8 cellular contexts compared by ENCODE assay signal in genomic region chr6:24721461-24722215, GRCh38. TPM values are rescaled to one million over a fixed set of nuclear protein-coding genes. Genes with fewer than 3 reads are reported as not detected.
A peak's percentile ranks its signal among the peaks of the same experiment; 100 is the strongest.
DNase-seq lines count a peak whose midpoint lies in the region; ATAC-seq and TF ChIP-seq lines count a peak whose summit lies in the region.

No MANE protein-coding gene starts in this region.

- H3K9me3 Mint-ChIP-seq in T-cell: no peaks in the 10 kb centered on the region
- H3K9me3 Mint-ChIP-seq in naive B cell: peaks cover 0 to 2% (median 0%) of the 10 kb centered on the region in 7 donors

- H3K27me3 Mint-ChIP-seq in T-cell: no peaks in the 10 kb centered on the region
- H3K27me3 Mint-ChIP-seq in naive B cell: peaks cover 0 to 5% (median 0%) of the 10 kb centered on the region in 3 donors

- POLR2A ChIA-PET in GM10248 (lab: Yijun Ruan, JAX) (interaction anchor here (0.5 to 1.5 kb wide), 4 partner anchors 14 to 55 kb away, joined by 3 to 4 read pairs (median 4); partner anchors contain the start of gene ACOT13), T-cell (lab: Charles Lee) (interaction anchor here (0.5 to 1.3 kb wide), 4 partner anchors 45 to 305 kb away, joined by 3 to 5 read pairs (median 4); partner anchors contain the start of gene ACOT13 (in 1 of the 2))

- H3K4me1 Mint-ChIP-seq in T-cell (peaks cover 28 to 39% (median 29%) of the 10 kb centered on the region in 3 donors), naive B cell (peaks cover 24 to 42% (median 38%) of the 10 kb centered on the region in 3 donors)

- H3K27ac Mint-ChIP-seq in T-cell (peak overlapping the region; percentile 98 to 100), naive B cell (peak overlapping the region; percentile 98 to 100 (median 100))

- CTCF ChIA-PET in GM10248 (lab: Yijun Ruan, JAX): interaction anchor here (0.8 to 1.0 kb wide), 6 partner anchors 14 to 24 kb away, joined by 3 to 5 read pairs (median 3); no protein-coding TSS in a partner anchor
- CTCF ChIA-PET in T-cell (lab: Charles Lee): interaction anchor here in 1 of 2 donors (0.7 to 1.0 kb wide), 5 partner anchors 55 to 1271 kb away, joined by 3 to 5 read pairs (median 3); partner anchors contain the start of genes ACOT13 and TDP2

- ATAC-seq in GM19452 (IDR thresholded peaks at IDR 0.05; ENCODE audit: unreplicated experiment): peak; percentile 49
- ATAC-seq in HG03442 (IDR thresholded peaks at IDR 0.05; ENCODE audit: unreplicated experiment): peak; percentile 47
- ATAC-seq in T-cell (replicated peaks in 1 of 4): peak; percentile 58 to 65 (median 60)
- ATAC-seq in naive B cell (ENCODE audit: low read depth in 2 of 2): peak; percentile 52 to 55

- no peak for TF ChIP-seq CTCF in GM10248 (IDR thresholded peaks at IDR 0.05; ENCODE audit: control extremely low read depth, extremely low read depth, low read depth, missing control alignments)
- TF ChIP-seq CTCF in epithelial cell of esophagus (IDR thresholded peaks at IDR 0.05; ENCODE audit: insufficient read depth, low read depth, low read length, missing control alignments): no peak

- peaks cover 20% of the 10 kb centered on the region for H3K36me3 Mint-ChIP-seq in T-cell
- peaks cover 4 to 15% of the 10 kb centered on the region in 2 donors for H3K36me3 Mint-ChIP-seq in naive B cell

- peak overlapping the region; percentile 77 for H3K4me3 ChIP-seq in epithelial cell of esophagus (ENCODE audit: low read length)

- H3K4me3 Mint-ChIP-seq in T-cell (peak overlapping the region; percentile 81 to 100 (median 92)), naive B cell (peak overlapping the region; percentile 90 to 100 (median 96))

- DNase-seq in GM10248 (ENCODE audit: extremely low spot score) (peak; percentile 71), T-cell (peak in 23 of 34 experiments; percentile 81 to 93 (median 87)), epithelial cell of esophagus (ENCODE audit: low read depth) (no peak), naive B cell (no peak), SW 1271 (lab: John Stamatoyannopoulos, UW) (no peak), MV-4-11 (lab: John Stamatoyannopoulos, UW) (no peak)

RNA-seq across cellular contexts. Expression of gene C6orf62, which starts 2.7 kb away (rescaled TPM):
- 100 to 1,000 TPM; 114 to 146 (median 135) TPM for total RNA-seq in T-cell
- polyA plus RNA-seq in naive B cell (ENCODE audit: low read depth in 6 of 6): 100 to 1,000 TPM; 100 to 145 (median 120) TPM

RNA-seq across cellular contexts. Expression of gene GMNN, which starts 53.1 kb away (rescaled TPM):
- 10 to 100 TPM in 2 of 5 donors, 1 to 10 TPM in 3; 5.7 to 12.3 (median 6.1) TPM for total RNA-seq in T-cell
- polyA plus RNA-seq in naive B cell (ENCODE audit: low read depth in 6 of 6): 1 to 10 TPM; 2.9 to 8.3 (median 4.2) TPM

RNA-seq across cellular contexts. Expression of gene ACOT13, which starts 54.8 kb away (rescaled TPM):
- 10 to 100 TPM in 2 of 5 donors, 1 to 10 TPM in 3; 4.2 to 10.9 (median 9.5) TPM for total RNA-seq in T-cell
- polyA plus RNA-seq in naive B cell (ENCODE audit: low read depth in 6 of 6): 10 to 100 TPM in 1 of 6 donors, 1 to 10 TPM in 5; 4.0 to 10.8 (median 9.1) TPM

RNA-seq across cellular contexts. Expression of gene TDP2, which starts 54.9 kb away (rescaled TPM):
- 10 to 100 TPM; 45.7 to 56.5 (median 50.8) TPM for total RNA-seq in T-cell
- polyA plus RNA-seq in naive B cell (ENCODE audit: low read depth in 6 of 6): 10 to 100 TPM; 14.9 to 48.7 (median 32.0) TPM

Comparison
In these comparisons a context has a peak if more than half of its experiments do, and no peak if none do; other contexts are left out.
1. DNase-seq: peak in GM10248 (single experiment) and T-cell (23 of 34); none in epithelial cell of esophagus (single experiment), naive B cell (single experiment), SW 1271 (0 of 2) and MV-4-11 (single experiment).
2. Peak in every context shown above with its lines, with median percentiles within 50 percentile points of each other: ATAC-seq.